Comparison of ENCODE assay signal across 12 cellular contexts in the genomic region with DNA sequence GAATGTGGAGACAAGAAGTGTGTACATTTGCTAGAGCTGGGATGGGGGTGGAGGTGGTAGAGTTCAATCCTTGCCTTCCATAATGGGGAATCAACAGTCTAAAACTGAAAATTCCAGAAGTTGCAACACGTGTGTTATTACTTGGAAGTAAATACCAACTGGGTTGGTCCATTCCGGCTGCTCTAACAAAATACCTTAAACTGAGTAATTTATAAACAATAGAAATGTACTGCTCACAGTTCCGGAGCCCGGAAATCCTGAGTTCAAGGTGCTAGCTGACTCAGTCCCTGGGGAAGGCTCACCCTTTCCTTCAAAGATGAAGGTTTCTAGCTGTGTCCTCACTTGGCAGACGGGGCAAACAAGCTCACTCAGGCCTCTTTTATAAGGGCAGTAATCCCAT. TPM values are rescaled to one million over a fixed set of nuclear protein-coding genes. Genes with fewer than 3 reads are reported as not detected.
A peak's percentile ranks its signal among the peaks of the same experiment; 100 is the strongest.
DNase-seq lines count a peak whose midpoint lies in the region; ATAC-seq, FAIRE-seq and TF ChIP-seq lines count a peak whose summit lies in the region.
"Had no signal": no experiment of that assay in that cellular context is flagged by ENCODE, and none has a peak within 500 bp of the region (broad histone marks: within the 10 kb centered on the region; RNA-seq: fewer than 3 reads in every experiment).

No MANE protein-coding gene starts in this region.

- peaks cover 51% of the 10 kb centered on the region for H3K4me1 Mint-ChIP-seq in chondrocyte (ENCODE audit: low read depth)
- H3K4me1 Mint-ChIP-seq in endothelial cell (ENCODE audit: unreplicated experiment): peaks cover 26% of the 10 kb centered on the region

- H3K4me1 ChIP-seq in ACC112 (ENCODE audit: control insufficient read depth, insufficient read depth, low read length, unreplicated experiment) (peaks cover 69% of the 10 kb centered on the region), KMS-11 (ENCODE audit: low read depth, poor library complexity, severe bottlenecking) (peaks cover 72% of the 10 kb centered on the region), HepG2 (ENCODE audit: insufficient read depth, low read length) (peaks cover 30% of the 10 kb centered on the region)
- H3K4me1 ChIP-seq: BE2C had no signal

- TF ChIP-seq RAD21 in HepG2 (CRISPR knock-in tag; IDR thresholded peaks at IDR 0.05): no peak

- no peak for FAIRE-seq in HepG2 (lab: Jason Lieb, UNC)

- POLR2A ChIA-PET in HepG2 (lab: Yijun Ruan, JAX): no interaction called here

- H3K27ac ChIP-seq in ACC112 (ENCODE audit: low read depth, low read length) (peak overlapping the region; percentile 100), KMS-11 (no peak overlapping the region; the same call in 1 of the 2 replicates), HepG2 (ENCODE audit: extremely low read length, insufficient read depth, low read length) (no peak overlapping the region)

- no peak for TF ChIP-seq POLR2A in HepG2 (IDR thresholded peaks at IDR 0.05; ENCODE audit: insufficient read depth in 1 of 2, low read depth in 2 of 2, low read length in 2 of 2)

- no TSS peak for BruUV-seq in HepG2 (replicated peaks; lab: Mats Ljungman, UMichigan)

- H3K27me3 Mint-ChIP-seq in chondrocyte (ENCODE audit: low read depth) (no peaks in the 10 kb centered on the region), endothelial cell (ENCODE audit: unreplicated experiment) (no peaks in the 10 kb centered on the region)

- CTCF ChIA-PET in HepG2 (lab: Yijun Ruan, JAX; ENCODE audit: low intra/inter-chr PET ratio, low total read pairs): no interaction called here

- H3K4me3 Mint-ChIP-seq in chondrocyte (ENCODE audit: unreplicated experiment): no peak overlapping the region
- H3K4me3 Mint-ChIP-seq in endothelial cell (ENCODE audit: unreplicated experiment): no peak overlapping the region

- no peak overlapping the region for H3K9ac ChIP-seq in KMS-11
- H3K9ac ChIP-seq in HepG2 (ENCODE audit: insufficient read depth, low read depth, low read length): no peak overlapping the region

- H3K27me3 ChIP-seq in ACC112 (ENCODE audit: insufficient read depth, low read length) (no peaks in the 10 kb centered on the region), KMS-11 (ENCODE audit: insufficient read depth, low read depth) (no peaks in the 10 kb centered on the region), HepG2 (ENCODE audit: control insufficient read depth in 1 of 2, insufficient read depth in 2 of 2, low read length in 2 of 2) (no peaks in the 10 kb centered on the region)

- TF ChIP-seq CTCF in KMS-11 (conservative IDR thresholded peaks at IDR 0.05; ENCODE audit: low read depth, low read length) (no peak), chondrocyte (IDR thresholded peaks at IDR 0.05) (no peak), HepG2 (CRISPR knock-in tag; IDR thresholded peaks at IDR 0.05) (no peak), endothelial cell (IDR thresholded peaks at IDR 0.05; ENCODE audit: unreplicated experiment) (no peak)

- in situ Hi-C loops in HepG2 (cut with HindIII; ENCODE audit: extremely low pct_ligation_motif_present, low pct_unique_long_range_greater_than_20kb): no loop called here

- H3K4me3 ChIP-seq in ACC112 (ENCODE audit: low read depth, low read length) (peak overlapping the region; percentile 6; the same call in 1 of the 2 replicates), KMS-11 (IDR thresholded peaks at IDR 0.05; ENCODE audit: insufficient read depth, low read depth, low read length) (no peak overlapping the region), HepG2 (replicated peaks in 1 of 3; ENCODE audit: insufficient read depth in 1 of 3, low read depth in 2 of 3, low read length in 3 of 3) (no peak overlapping the region)
- H3K4me3 ChIP-seq: lung had no signal

- peak in 1 of 2 experiments; percentile 55; a peak in 1 of 4 replicates for TF ChIP-seq EP300 in HepG2 (IDR thresholded peaks at IDR 0.05; ENCODE audit: low read depth in 2 of 2, low read length in 2 of 2)
- no peak for TF ChIP-seq EP300 in HepG2 (CRISPR knock-in tag; IDR thresholded peaks at IDR 0.05; ENCODE audit: borderline replicate concordance)

- H3K36me3 Mint-ChIP-seq in chondrocyte (ENCODE audit: low read depth) (no peaks in the 10 kb centered on the region), endothelial cell (ENCODE audit: low read depth, unreplicated experiment) (peaks cover 6% of the 10 kb centered on the region)
- H3K36me3 Mint-ChIP-seq: activated naive CD4-positive, alpha-beta T cell treated with anti-CD3 and anti-CD28 coated beads, Interleukin-2, amount 50 U/mL, for 72 hours had no signal

- H3K9me3 Mint-ChIP-seq in chondrocyte (ENCODE audit: low read depth) (no peaks in the 10 kb centered on the region), endothelial cell (ENCODE audit: unreplicated experiment) (no peaks in the 10 kb centered on the region)

- H4K20me1 ChIP-seq in KMS-11 (ENCODE audit: insufficient read depth) (no peaks in the 10 kb centered on the region), HepG2 (ENCODE audit: insufficient read depth, low read length) (no peaks in the 10 kb centered on the region)

- intact Hi-C loops in HepG2 (cut with micrococcal nuclease; ENCODE audit: unreplicated experiment): no loop called here

- H3K27ac Mint-ChIP-seq in chondrocyte (ENCODE audit: unreplicated experiment): peak overlapping the region; percentile 97
- H3K27ac Mint-ChIP-seq in endothelial cell (ENCODE audit: unreplicated experiment): no peak overlapping the region
- H3K27ac Mint-ChIP-seq: activated naive CD4-positive, alpha-beta T cell treated with anti-CD3 and anti-CD28 coated beads, Interleukin-2, amount 50 U/mL, for 72 hours had no signal

- no peak overlapping the region for H2AFZ ChIP-seq in ACC112 (ENCODE audit: low read length, unreplicated experiment)
- H2AFZ ChIP-seq in KMS-11 (ENCODE audit: low read depth): no peak overlapping the region
- H2AFZ ChIP-seq in HepG2 (ENCODE audit: low read length): no peak overlapping the region

- H3K4me2 ChIP-seq in KMS-11: peak overlapping the region; percentile 87; the same call in 1 of the 2 replicates
- H3K4me2 ChIP-seq in HepG2 (ENCODE audit: low read depth, low read length): no peak overlapping the region

- H3K79me2 ChIP-seq in ACC112 (ENCODE audit: control insufficient read depth, insufficient read depth, low read length, unreplicated experiment) (no peaks in the 10 kb centered on the region), KMS-11 (ENCODE audit: insufficient read depth, low read depth) (no peaks in the 10 kb centered on the region), HepG2 (ENCODE audit: insufficient read depth, low read length) (no peaks in the 10 kb centered on the region)

- 0 out of 2 replicates have a peak, but pooled peaks cover 5% of the 10 kb centered on the region for H3K36me3 ChIP-seq in ACC112 (ENCODE audit: insufficient read depth, low read length)
- H3K36me3 ChIP-seq in KMS-11 (ENCODE audit: insufficient read depth): no peaks in the 10 kb centered on the region
- no peaks in the 10 kb centered on the region for H3K36me3 ChIP-seq in HepG2 (replicated peaks in 1 of 2; ENCODE audit: control insufficient read depth in 1 of 2, insufficient read depth in 2 of 2, low read length in 2 of 2)
- H3K36me3 ChIP-seq: BE2C had no signal

- peaks cover 4% of the 10 kb centered on the region; the same call in 1 of the 2 replicates for H3K9me3 ChIP-seq in HepG2 (ENCODE audit: low read length)
- H3K9me3 ChIP-seq: BE2C had no signal

- DNase-seq in chondrocyte (ENCODE audit: low spot score) (no peak), HepG2 (ENCODE audit: low spot score) (peak; percentile 57), COLO829 (ENCODE audit: low spot score) (no peak), activated gamma-delta T cell treated with Interleukin-2 at 50 U/mL for 16 hours (no peak), hippocampal formation (lab: John Stamatoyannopoulos, UW) (no peak), endothelial cell (ENCODE audit: low spot score) (no peak)
- DNase-seq: BE2C had no signal

- no peak; the same call in 2 of the 3 replicates for ATAC-seq in HepG2
- ATAC-seq: activated naive CD4-positive, alpha-beta T cell treated with anti-CD3 and anti-CD28 coated beads, Interleukin-2, amount 50 U/mL, for 72 hours; sciatic nerve had no signal

- WGBS in HepG2 (ENCODE audit: low lambda C conversion rate): 26% methylated on average over 5 of the region's 5 CpGs

TF ChIP-seq in HepG2, 621 proteins besides CTCF, POLR2A, EP300 and RAD21 (continues in another document):
- no peak for TF ChIP-seq GABPA (IDR thresholded peaks at IDR 0.05; ENCODE audit: low read depth, low read length)
- TF ChIP-seq GABPA (CRISPR knock-in tag; IDR thresholded peaks at IDR 0.05; ENCODE audit: low read depth): 0 out of 2 replicates have a peak, but pooled peaks have one; percentile 18

RNA-seq across cellular contexts. Expression of gene RIN2, which starts 59.0 kb away (rescaled TPM):
- total RNA-seq in chondrocyte (24.4 to 45.7 TPM (median 27.8 TPM) in 3 replicates), HepG2 (2016; rRNA removed; fragmentation: Illumina TruSeq; extraction: Trizol) (2.4 and 2.5 TPM in 2 replicates), endothelial cell (ENCODE audit: unreplicated experiment) (57.5 TPM)
- total RNA-seq in HepG2 (2016; cell fraction: cytosol; rRNA removed; fragmentation: Illumina TruSeq; extraction: Trizol; ENCODE audit: low read depth): 0.97 and 1.3 TPM in 2 replicates
- 2.5 and 2.7 TPM in 2 replicates for total RNA-seq in HepG2 (2016; cell fraction: insoluble cytoplasmic fraction; rRNA removed; fragmentation: Illumina TruSeq; extraction: Trizol)
- total RNA-seq in HepG2 (2016; cell fraction: membrane; rRNA removed; fragmentation: Illumina TruSeq; extraction: Trizol): 2.7 and 3.4 TPM in 2 replicates
- 2.6 and 4.1 TPM in 2 replicates for total RNA-seq in HepG2 (2016; cell fraction: nucleus; rRNA removed; fragmentation: Illumina TruSeq; extraction: Trizol)
- 5.1 and 6.3 TPM in 2 replicates for polyA plus RNA-seq in HepG2 (2011; rRNA removed)
- polyA plus RNA-seq in HepG2 (2011; cell fraction: cytosol; rRNA removed): 2.9 and 3.5 TPM in 2 replicates
- 7.6 and 9.1 TPM in 2 replicates for polyA plus RNA-seq in HepG2 (2011; cell fraction: nucleus; rRNA removed)
- 8.9 and 11.8 TPM in 2 replicates for polyA plus RNA-seq in HepG2 (2012)
- polyA plus RNA-seq in HepG2 (2016; cell fraction: cytosol; fragmentation: Illumina TruSeq; extraction: Trizol; ENCODE audit: low read depth): 1.6 TPM in 2 replicates
- 1.5 and 1.8 TPM in 2 replicates for polyA plus RNA-seq in HepG2 (2016; cell fraction: insoluble cytoplasmic fraction; fragmentation: Illumina TruSeq; extraction: Trizol; ENCODE audit: low read depth)
- polyA plus RNA-seq in HepG2 (2016; cell fraction: membrane; fragmentation: Illumina TruSeq; extraction: Trizol; ENCODE audit: low read depth): 2.1 and 2.3 TPM in 2 replicates
- 2.1 and 2.4 TPM in 2 replicates for polyA plus RNA-seq in HepG2 (2016; cell fraction: nucleus; fragmentation: Illumina TruSeq; extraction: Trizol; ENCODE audit: insufficient read depth, low read depth)
- polyA minus RNA-seq in HepG2 (2011; rRNA and poly(A)+ RNA removed; ENCODE audit: low replicate concordance): 10.0 and 31.5 TPM in 2 replicates
- polyA minus RNA-seq in HepG2 (2011; cell fraction: cytosol; rRNA and poly(A)+ RNA removed): 7.6 and 13.8 TPM in 2 replicates
- 28.8 and 31.8 TPM in 2 replicates for polyA minus RNA-seq in HepG2 (2011; cell fraction: nucleus; rRNA and poly(A)+ RNA removed)
- total RNA-seq: activated naive CD4-positive, alpha-beta T cell treated with anti-CD3 and anti-CD28 coated beads, Interleukin-2, amount 50 U/mL, for 72 hours had no signal
